Comparison of ENCODE assay signal across 1 cellular context in genomic region chr4:183163135-183163534, GRCh38.
TF ChIP-seq lines count a peak whose summit lies in the region.

No MANE protein-coding gene starts in this region.

TF ChIP-seq in IMR-90, 13 proteins besides CTCF, POLR2A, EP300 and RAD21:
- no peak for TF ChIP-seq MAFK (IDR thresholded peaks at IDR 0.05; ENCODE audit: low read depth, low read length)
- no peak for TF ChIP-seq CHD1 (IDR thresholded peaks at IDR 0.05; ENCODE audit: low read depth, low read length)
- TF ChIP-seq USF2 (IDR thresholded peaks at IDR 0.05; ENCODE audit: low read depth, low read length), result no peak
- no peak for TF ChIP-seq RCOR1 (IDR thresholded peaks at IDR 0.05; ENCODE audit: insufficient replicate concordance, low read length)
- no peak for TF ChIP-seq BHLHE40 (IDR thresholded peaks at IDR 0.05; ENCODE audit: low read depth, low read length)
- TF ChIP-seq MXI1 (IDR thresholded peaks at IDR 0.05; ENCODE audit: borderline replicate concordance, low read depth, low read length), result no peak
- no peak for TF ChIP-seq SMC3 (IDR thresholded peaks at IDR 0.05; ENCODE audit: low read depth, low read length)
- TF ChIP-seq NFE2L2 (IDR thresholded peaks at IDR 0.05; ENCODE audit: low read depth, low read length), result no peak
- no peak for TF ChIP-seq MAZ (IDR thresholded peaks at IDR 0.05; ENCODE audit: borderline replicate concordance, low read depth, low read length)
- TF ChIP-seq FOS (IDR thresholded peaks at IDR 0.05; ENCODE audit: low read depth, low read length), result no peak
- TF ChIP-seq ELK1 (IDR thresholded peaks at IDR 0.05; ENCODE audit: borderline replicate concordance, low read depth, low read length), result no peak
- no peak for TF ChIP-seq CEBPB (IDR thresholded peaks at IDR 0.05; ENCODE audit: low read depth, low read length)
- no peak for TF ChIP-seq RFX5 (IDR thresholded peaks at IDR 0.05; ENCODE audit: low read depth, low read length)
